Comparison of ENCODE assay signal across 18 cellular contexts in genomic region chr3:72768976-72769375, GRCh38.
DNase-seq lines count a peak whose midpoint lies in the region; ATAC-seq and TF ChIP-seq lines count a peak whose summit lies in the region.
"Had no signal": no experiment of that assay in that cellular context is flagged by ENCODE, and none has a peak within 500 bp of the region (broad histone marks: within the 10 kb centered on the region; RNA-seq: fewer than 3 reads in every experiment).

No MANE protein-coding gene starts in this region.

- peaks cover 11% of the 10 kb centered on the region for H3K36me3 Mint-ChIP-seq in osteocyte (ENCODE audit: unreplicated experiment)

- DNase-seq in G401 (ENCODE audit: low spot score) (peak; percentile 4), ascending aorta (ENCODE audit: low spot score in 2 of 2) (no peak), osteocyte (ENCODE audit: extremely low spot score, unreplicated experiment) (no peak)
- DNase-seq: activated CD4-positive, alpha-beta T cell treated with anti-CD3 and anti-CD28 coated beads for 48 hours; activated gamma-delta T cell treated with Interleukin-2 at 50 U/mL for 16 hours; activated T-cell treated with anti-CD3 and anti-CD28 coated beads, Interleukin-2, amount 50 U/mL, for 24 hours; HFFc6; kidney glomerular epithelial cell; NCI-H1436; stomach; T-helper 17 cell; trophoblast cell had no signal

- no peaks in the 10 kb centered on the region for H3K27me3 ChIP-seq in HUES64 (ENCODE audit: insufficient read depth, low read length)
- H3K27me3 ChIP-seq in layer of hippocampus (ENCODE audit: control insufficient read depth, insufficient read depth, low read length) = no peaks in the 10 kb centered on the region
- no peaks in the 10 kb centered on the region for H3K27me3 ChIP-seq in ascending aorta
- H3K27me3 ChIP-seq: breast epithelium, stomach had no signal

- H3K9me3 ChIP-seq in HUES64 (ENCODE audit: insufficient read depth, low read depth, low read length) (no peaks in the 10 kb centered on the region), ascending aorta (no peaks in the 10 kb centered on the region)
- H3K9me3 ChIP-seq: breast epithelium, stomach had no signal

- in situ Hi-C loops in G401 (cut with HindIII; ENCODE audit: low sequenced_read_pairs) = no loop called here

- H3K4me3 Mint-ChIP-seq in osteocyte (ENCODE audit: unreplicated experiment) = no peak overlapping the region
- H3K4me3 Mint-ChIP-seq: activated T-cell treated with anti-CD3 and anti-CD28 coated beads, Interleukin-2, amount 50 U/mL, for 24 hours; HFFc6; IgD-negative memory B cell; T-helper 17 cell had no signal

- H3K36me3 ChIP-seq in HUES64 (ENCODE audit: insufficient read depth, low read length) (no peaks in the 10 kb centered on the region), ascending aorta (peaks cover 0 to 13% of the 10 kb centered on the region in 2 donors)
- H3K36me3 ChIP-seq: breast epithelium had no signal

- no peaks in the 10 kb centered on the region for H3K9me3 Mint-ChIP-seq in osteocyte (ENCODE audit: unreplicated experiment)
- H3K9me3 Mint-ChIP-seq: activated T-cell treated with anti-CD3 and anti-CD28 coated beads, Interleukin-2, amount 50 U/mL, for 24 hours; HFFc6; IgD-negative memory B cell had no signal

- H3K4me1 ChIP-seq in HUES64 (ENCODE audit: insufficient read depth, low read length) (peaks cover 44% of the 10 kb centered on the region), ascending aorta (no peaks in the 10 kb centered on the region)
- H3K4me1 ChIP-seq: breast epithelium had no signal

- H3K27ac ChIP-seq in HUES64 (ENCODE audit: low read depth, low read length) = peak overlapping the region; percentile 81; the same call in 1 of the 2 replicates
- peak overlapping the region; percentile 71 for H3K27ac ChIP-seq in angular gyrus (ENCODE audit: low read depth, low read length)
- H3K27ac ChIP-seq in layer of hippocampus (ENCODE audit: low read depth, low read length) = peak overlapping the region; percentile 72
- no peak overlapping the region for H3K27ac ChIP-seq in ascending aorta
- H3K27ac ChIP-seq: breast epithelium, stomach had no signal

- TF ChIP-seq CTCF in ascending aorta (IDR thresholded peaks at IDR 0.05) = no peak
- TF ChIP-seq CTCF in osteocyte (IDR thresholded peaks at IDR 0.05) = no peak

- peaks cover 2% of the 10 kb centered on the region for H3K4me1 Mint-ChIP-seq in osteocyte (ENCODE audit: unreplicated experiment)
- H3K4me1 Mint-ChIP-seq: IgD-negative memory B cell had no signal

- WGBS in HUES64 = 94% methylated on average over 1 of the region's 1 CpG

- no peak overlapping the region for H3K27ac Mint-ChIP-seq in osteocyte (ENCODE audit: unreplicated experiment)
- H3K27ac Mint-ChIP-seq: activated T-cell treated with anti-CD3 and anti-CD28 coated beads, Interleukin-2, amount 50 U/mL, for 24 hours; HFFc6; IgD-negative memory B cell; T-helper 17 cell had no signal

- H3K27me3 Mint-ChIP-seq in osteocyte (ENCODE audit: unreplicated experiment) = no peaks in the 10 kb centered on the region
- H3K27me3 Mint-ChIP-seq: activated T-cell treated with anti-CD3 and anti-CD28 coated beads, Interleukin-2, amount 50 U/mL, for 24 hours; T-helper 17 cell had no signal

- intact Hi-C loops in ascending aorta (cut with DNase I) = no loop called here

- ATAC-seq in HG03342 (IDR thresholded peaks at IDR 0.05; ENCODE audit: unreplicated experiment) = no peak
- ATAC-seq: T-helper 17 cell had no signal

- no peak overlapping the region for H3K4me3 ChIP-seq in HUES64 (ENCODE audit: low read length)
- no peak overlapping the region for H3K4me3 ChIP-seq in ascending aorta
- H3K4me3 ChIP-seq: breast epithelium, stomach had no signal

- H3K9ac ChIP-seq in HUES64 (ENCODE audit: low read depth, low read length) = no peak overlapping the region

Comparison
In these comparisons a context has a peak if more than half of its experiments do, and no peak if none do; other contexts are left out.
1. H3K27ac ChIP-seq: peak in HUES64 (single experiment), angular gyrus (single experiment) and layer of hippocampus (single experiment); none in ascending aorta (0 of 2).